10 cellular contexts compared by ENCODE assay signal in the genomic region with DNA sequence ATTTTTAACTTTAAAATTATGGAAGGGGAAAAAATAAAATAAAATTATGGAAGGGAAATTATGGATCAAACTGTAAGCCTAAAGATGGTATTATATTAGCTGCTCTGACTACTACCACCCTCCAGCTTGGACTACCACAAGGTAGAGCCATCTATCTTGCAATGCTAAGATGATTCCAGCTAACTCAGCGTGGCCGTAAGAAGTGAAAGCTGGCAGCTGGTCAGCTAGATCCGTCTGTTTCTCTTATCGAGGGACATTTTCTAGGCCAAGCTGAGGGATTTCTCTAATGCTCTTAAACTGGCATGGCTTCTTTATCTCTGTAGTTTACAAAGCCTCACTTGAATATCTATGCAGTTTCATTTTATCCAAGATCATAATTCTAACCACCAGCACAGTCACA. TPM values are rescaled to one million over a fixed set of nuclear protein-coding genes. Genes with fewer than 3 reads are reported as not detected.
DNase-seq lines count a peak whose midpoint lies in the region; ATAC-seq and TF ChIP-seq lines count a peak whose summit lies in the region.
"Had no signal": no experiment of that assay in that cellular context is flagged by ENCODE, and none has a peak within 500 bp of the region (broad histone marks: within the 10 kb centered on the region; RNA-seq: fewer than 3 reads in every experiment).

No MANE protein-coding gene starts in this region.

- intact Hi-C loops in esophagus muscularis mucosa (cut with DNase I) (no loop called here), transverse colon (cut with DNase I; ENCODE audit: low total_unique reads) (loop anchor here (2.0 kb wide), 1 partner anchor 30 kb away; no protein-coding TSS in a partner anchor)

- 22% methylated on average over 4 of the region's 4 CpGs for WGBS in esophagus muscularis mucosa
- WGBS in transverse colon (ENCODE audit: low coverage in 1 of 2), 2 donors, result 14 to 28% methylated on average over 4 of the region's 4 CpGs

- H3K9me3 ChIP-seq in esophagus muscularis mucosa (no peaks in the 10 kb centered on the region), transverse colon (no peaks in the 10 kb centered on the region)

- peaks cover 3 to 4% of the 10 kb centered on the region in 2 donors for H3K36me3 Mint-ChIP-seq in activated T-cell treated with anti-CD3 and anti-CD28 coated beads, Interleukin-2, amount 50 U/mL, for 72 hours (ENCODE audit: insufficient read depth in 2 of 2)

- TF ChIP-seq CTCF in esophagus muscularis mucosa (IDR thresholded peaks at IDR 0.05) (peak in 2 of 3 experiments; percentile 11 to 12), transverse colon (IDR thresholded peaks at IDR 0.05) (no peak)

- in situ Hi-C loops in transverse colon (cut with MboI; ENCODE audit: low pct_ligation_motif_present in 1 of 4, low pct_unique_long_range_greater_than_20kb in 1 of 4, low sequenced_read_pairs in 3 of 4), result no loop called here

- no peak for TF ChIP-seq POLR2A in esophagus muscularis mucosa (IDR thresholded peaks at IDR 0.05; ENCODE audit: low read depth)
- TF ChIP-seq POLR2A in transverse colon (IDR thresholded peaks at IDR 0.05), result no peak

- H3K4me1 ChIP-seq in esophagus muscularis mucosa (peaks cover 9 to 15% (median 12%) of the 10 kb centered on the region in 4 donors), transverse colon (peaks cover 0 to 15% (median 13%) of the 10 kb centered on the region in 4 donors)

- H3K27me3 Mint-ChIP-seq in activated T-cell treated with anti-CD3 and anti-CD28 coated beads, Interleukin-2, amount 50 U/mL, for 72 hours (ENCODE audit: low read depth), result no peaks in the 10 kb centered on the region

- peaks cover 30% of the 10 kb centered on the region for H3K4me1 Mint-ChIP-seq in activated T-cell treated with anti-CD3 and anti-CD28 coated beads, Interleukin-2, amount 50 U/mL, for 72 hours (ENCODE audit: low read depth)

- H3K9me3 Mint-ChIP-seq in activated T-cell treated with anti-CD3 and anti-CD28 coated beads, Interleukin-2, amount 50 U/mL, for 72 hours, result no peaks in the 10 kb centered on the region

- H3K36me3 ChIP-seq in esophagus muscularis mucosa, result peaks cover 0 to under 1% (median under 1%) of the 10 kb centered on the region in 4 donors
- H3K36me3 ChIP-seq in transverse colon, result no peaks in the 10 kb centered on the region

- TF ChIP-seq EP300 in esophagus muscularis mucosa (IDR thresholded peaks at IDR 0.05) (no peak), transverse colon (IDR thresholded peaks at IDR 0.05; ENCODE audit: low read depth) (no peak)

- DNase-seq in NCI-H82 (lab: John Stamatoyannopoulos, UW), result peak; percentile 85
- no peak for DNase-seq in esophagus muscularis mucosa (ENCODE audit: extremely low spot score)
- DNase-seq in middle frontal gyrus (ENCODE audit: extremely low spot score, low spot score), result peak; percentile 24
- peak; percentile 25 for DNase-seq in transverse colon
- DNase-seq in activated CD4-positive, alpha-beta T cell treated with anti-CD3 and anti-CD28 coated beads for 4 hours, result no peak
- DNase-seq in activated T-cell treated with anti-CD3 and anti-CD28 coated beads, Interleukin-2, amount 50 U/mL, for 72 hours, result no peak
- no peak for DNase-seq in NCI-H2171 treated with DMSO at 0.1 percent for 48 hours (lab: John Stamatoyannopoulos, UW)
- DNase-seq: activated T-cell treated with anti-CD3 and anti-CD28 coated beads for 4 hours; cortex of kidney; stimulated activated naive CD4-positive, alpha-beta T cell treated with Interleukin-2 at 50 U/mL for 16 hours had no signal

- H3K27ac ChIP-seq in esophagus muscularis mucosa (replicated peaks in 1 of 4) (peak overlapping the region in 3 of 4 donors; percentile 29 to 47 (median 44)), transverse colon (peak overlapping the region in 3 of 4 donors; percentile 14 to 54 (median 33))

- H3K27ac Mint-ChIP-seq in activated T-cell treated with anti-CD3 and anti-CD28 coated beads, Interleukin-2, amount 50 U/mL, for 72 hours, result no peak overlapping the region

- H3K4me3 Mint-ChIP-seq in activated T-cell treated with anti-CD3 and anti-CD28 coated beads, Interleukin-2, amount 50 U/mL, for 72 hours, result no peak overlapping the region

- H3K27me3 ChIP-seq in esophagus muscularis mucosa (no peaks in the 10 kb centered on the region), transverse colon (no peaks in the 10 kb centered on the region)

- H3K4me3 ChIP-seq in esophagus muscularis mucosa (peak overlapping the region; percentile 20 to 36 (median 30)), transverse colon (peak overlapping the region in 3 of 4 donors; percentile 9 to 22 (median 10))

- ATAC-seq in activated T-cell treated with anti-CD3 and anti-CD28 coated beads, Interleukin-2, amount 50 U/mL, for 72 hours (replicated peaks in 1 of 2), result no peak

RNA-seq across cellular contexts. Expression of gene LYST, which starts 31.5 kb away (rescaled TPM):
- 10 to 100 TPM; 22.9 to 44.4 (median 31.9) TPM for total RNA-seq in esophagus muscularis mucosa
- total RNA-seq in transverse colon, result 10 to 100 TPM; 22.8 to 46.7 (median 32.1) TPM
- total RNA-seq in activated T-cell treated with anti-CD3 and anti-CD28 coated beads, Interleukin-2, amount 50 U/mL, for 72 hours, result 10 to 100 TPM; 43.9 to 50.7 TPM

Comparison
In these comparisons a context has a peak if more than half of its experiments do, and no peak if none do; other contexts are left out.
1. DNase-seq: peak in NCI-H82 (single experiment), middle frontal gyrus (single experiment) and transverse colon (single experiment); none in esophagus muscularis mucosa (single experiment), activated CD4-positive, alpha-beta T cell treated with anti-CD3 and anti-CD28 coated beads for 4 hours (0 of 2), activated T-cell treated with anti-CD3 and anti-CD28 coated beads, Interleukin-2, amount 50 U/mL, for 72 hours (0 of 2) and NCI-H2171 treated with DMSO at 0.1 percent for 48 hours (single experiment).
2. CTCF ChIP-seq: peak in esophagus muscularis mucosa (2 of 3); none in transverse colon (0 of 5).